Comparison of ENCODE assay signal across 8 cellular contexts in genomic region chr14:102319351-102320032, GRCh38. TPM values are rescaled to one million over a fixed set of nuclear protein-coding genes. Genes with fewer than 3 reads are reported as not detected.
A peak's percentile ranks its signal among the peaks of the same experiment; 100 is the strongest.
DNase-seq lines count a peak whose midpoint lies in the region; ATAC-seq, FAIRE-seq and TF ChIP-seq lines count a peak whose summit lies in the region.

Gene ZNF839, plus strand, starts transcription at chr14:102319746. Its CDS starts 20 bp downstream, at chr14:102319766.

- POLR2A ChIA-PET in PC-3 (lab: Charles Lee; ENCODE audit: unreplicated experiment) = no interaction called here

- peak within 1 kb of the TSS; percentile 68 for H3K27ac ChIP-seq in PC-3 (ENCODE audit: low read length)

- H3F3A ChIP-seq in PC-3 (ENCODE audit: low read length, unreplicated experiment) = no peaks in the 10 kb centered on the region

- H3K4me1 ChIP-seq in PC-3 (ENCODE audit: insufficient read depth, low read length) (peaks cover 46% of the 10 kb centered on the region), mononuclear cell (ENCODE audit: insufficient read depth, low read length) (peaks cover 58% of the 10 kb centered on the region)

- peaks cover 33% of the 10 kb centered on the region for H3K79me2 ChIP-seq in PC-3 (ENCODE audit: low read length)

- H3K36me3 ChIP-seq in PC-3 (ENCODE audit: low read depth, low read length) = no peaks in the 10 kb centered on the region

- H3K9me2 ChIP-seq in PC-3 (replicated peaks; ENCODE audit: low read length) = no peaks in the 10 kb centered on the region

- H3K4me3 ChIP-seq in PC-3 (ENCODE audit: low read length) (peak within 1 kb of the TSS; percentile 96), mononuclear cell (ENCODE audit: low read length) (peak within 1 kb of the TSS; percentile 84)

- peak within 1 kb of the TSS; percentile 99 for H3K4me2 ChIP-seq in PC-3 (ENCODE audit: low read length)

- peak within 1 kb of the TSS; percentile 96 for H2AFZ ChIP-seq in PC-3 (ENCODE audit: low read length)

- no peaks in the 10 kb centered on the region for H3K9me3 ChIP-seq in PC-3 (ENCODE audit: low read length)
- no peaks in the 10 kb centered on the region for H3K9me3 ChIP-seq in mononuclear cell (ENCODE audit: low read depth, low read length)

- H4K20me1 ChIP-seq in PC-3 (ENCODE audit: low read length) = no peaks in the 10 kb centered on the region

- intact Hi-C loops in PC-3 (cut with micrococcal nuclease) = loop anchor here (5.0 to 10.0 kb wide), 5 partner anchors 97 to 347 kb away; partner anchors contain the start of gene WDR20

- H3K27me3 ChIP-seq in PC-3 (ENCODE audit: low read length) (no peaks in the 10 kb centered on the region), mononuclear cell (ENCODE audit: insufficient read depth, low read length) (no peaks in the 10 kb centered on the region)

- no TSS peak for BruUV-seq in PC-3 (replicated peaks; lab: Mats Ljungman, UMichigan)

- CTCF ChIA-PET in PC-3 (lab: Charles Lee) = no interaction called here

- peak; percentile 54 for ATAC-seq in GM21529 (IDR thresholded peaks at IDR 0.05; ENCODE audit: unreplicated experiment)
- ATAC-seq in PC-3 = peak; percentile 40

- TF ChIP-seq CTCF in D721Med (IDR thresholded peaks at IDR 0.05; ENCODE audit: insufficient read depth, missing control alignments) (no peak), PC-3 (conservative IDR thresholded peaks at IDR 0.05; ENCODE audit: low read depth, low read length) (no peak)

- no peak for FAIRE-seq in D721Med (lab: Jason Lieb, UNC)

- DNase-seq in D721Med (ENCODE audit: insufficient read length, low spot score) = peak; percentile 86
- peak; percentile 73 for DNase-seq in KG1 (lab: John Stamatoyannopoulos, UW)
- DNase-seq in PC-3 = peak; percentile 91
- peak; percentile 90 for DNase-seq in activated T-cell treated with anti-CD3 and anti-CD28 coated beads for 24 hours (ENCODE audit: low read depth)
- peak; percentile 83 for DNase-seq in epidermal melanocyte (ENCODE audit: insufficient read length, low spot score)
- peak; percentile 92 for DNase-seq in stimulated activated CD8-positive, alpha-beta memory T cell treated with anti-CD3 and anti-CD28 coated beads, Interleukin-2, amount 100 ng/mL, for 48 hours (ENCODE audit: low read depth in 2 of 2)

- H3K9ac ChIP-seq in PC-3 (ENCODE audit: low read length) = peak within 1 kb of the TSS; percentile 92

RNA-seq across cellular contexts. Expression of gene ZNF839, which starts in this region (rescaled TPM):
- total RNA-seq in PC-3 (2014; rRNA removed) (13.2 and 20.5 TPM in 2 replicates), mononuclear cell (12.5 TPM)

Comparison
In these comparisons a context has a peak if more than half of its experiments do, and no peak if none do; other contexts are left out.
1. Peak in every context shown above with its lines: DNase-seq, ATAC-seq, H3K4me3 ChIP-seq and H3K27ac ChIP-seq.